In the genomic region with DNA sequence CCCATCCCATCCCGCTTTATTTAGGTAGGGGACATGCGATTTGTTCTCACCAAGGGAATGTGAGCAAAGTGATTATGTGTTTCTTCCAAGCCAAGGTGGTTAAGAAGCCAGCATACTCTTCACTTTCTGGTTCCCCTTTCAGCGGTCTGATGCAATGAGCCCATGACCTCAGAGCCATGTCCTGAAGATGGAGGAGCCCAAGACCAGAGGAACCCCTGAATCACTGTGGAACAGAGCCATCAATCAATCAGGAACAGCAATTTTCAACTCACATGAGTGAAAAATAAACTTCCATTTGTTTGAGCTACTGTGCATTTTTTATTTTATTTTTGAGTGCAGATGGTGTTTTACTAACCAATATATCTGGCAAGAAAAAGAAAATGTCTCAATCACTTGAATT, we compare ENCODE assay signal across 1 cellular context.
A peak's percentile ranks its signal among the peaks of the same experiment; 100 is the strongest.
TF ChIP-seq lines count a peak whose summit lies in the region.

No MANE protein-coding gene starts in this region.

TF ChIP-seq in K562, 482 proteins besides CTCF, POLR2A, EP300 and RAD21 (continued from another document and continues in another):
- TF ChIP-seq HNRNPH1 (optimal IDR thresholded peaks at IDR 0.05; ENCODE audit: low read depth, low read length) (no peak), SMARCE1 (IDR thresholded peaks at IDR 0.05) (no peak), ATF1 (CRISPR knock-in tag; IDR thresholded peaks at IDR 0.05) (no peak), ATF1 (tag; IDR thresholded peaks at IDR 0.05) (no peak), NR1H2 (CRISPR knock-in tag; IDR thresholded peaks at IDR 0.05) (no peak), ZNF23 (CRISPR knock-in tag; IDR thresholded peaks at IDR 0.05) (no peak), POLR2G (IDR thresholded peaks at IDR 0.05; ENCODE audit: low read depth, low read length) (no peak), TBP (optimal IDR thresholded peaks at IDR 0.05; ENCODE audit: low read depth, low read length) (no peak), ZNF717 (CRISPR knock-in tag; IDR thresholded peaks at IDR 0.05) (no peak), TSC22D4 (tag; IDR thresholded peaks at IDR 0.05) (no peak), RFX7 (CRISPR knock-in tag; IDR thresholded peaks at IDR 0.05) (no peak), KAT2B (IDR thresholded peaks at IDR 0.05; ENCODE audit: low read depth, low read length) (no peak), DACH1 (IDR thresholded peaks at IDR 0.05; ENCODE audit: partially characterized antibody) (no peak), CTBP1 (IDR thresholded peaks at IDR 0.05; ENCODE audit: borderline replicate concordance) (peak; percentile 32; the same call in 1 of the 2 replicates), ESRRA (IDR thresholded peaks at IDR 0.05; ENCODE audit: borderline replicate concordance, low read depth) (no peak; the same call in 1 of the 2 replicates), ZNF212 (CRISPR knock-in tag; IDR thresholded peaks at IDR 0.05) (no peak), ERF (CRISPR knock-in tag; IDR thresholded peaks at IDR 0.05) (no peak), RBM34 (IDR thresholded peaks at IDR 0.05; ENCODE audit: borderline replicate concordance, insufficient read depth, low read length) (no peak), EGR1 (conservative IDR thresholded peaks at IDR 0.05) (no peak), ZNF696 (CRISPR knock-in tag; conservative IDR thresholded peaks at IDR 0.05) (no peak), LARP7 (IDR thresholded peaks at IDR 0.05) (no peak), CEBPB (tag; IDR thresholded peaks at IDR 0.05) (peak; percentile 84), MTA3 (IDR thresholded peaks at IDR 0.05; ENCODE audit: borderline replicate concordance) (no peak), TGIF2 (CRISPR knock-in tag; IDR thresholded peaks at IDR 0.05) (no peak), MEIS2 (IDR thresholded peaks at IDR 0.05; ENCODE audit: partially characterized antibody) (peak; percentile 94), SIRT6 (IDR thresholded peaks at IDR 0.05; ENCODE audit: low read depth, low read length) (no peak), ZNF384 (IDR thresholded peaks at IDR 0.05; ENCODE audit: low read depth, low read length) (no peak), HIVEP1 (CRISPR knock-in tag; IDR thresholded peaks at IDR 0.05) (no peak)
- TF ChIP-seq, protein P1, sequence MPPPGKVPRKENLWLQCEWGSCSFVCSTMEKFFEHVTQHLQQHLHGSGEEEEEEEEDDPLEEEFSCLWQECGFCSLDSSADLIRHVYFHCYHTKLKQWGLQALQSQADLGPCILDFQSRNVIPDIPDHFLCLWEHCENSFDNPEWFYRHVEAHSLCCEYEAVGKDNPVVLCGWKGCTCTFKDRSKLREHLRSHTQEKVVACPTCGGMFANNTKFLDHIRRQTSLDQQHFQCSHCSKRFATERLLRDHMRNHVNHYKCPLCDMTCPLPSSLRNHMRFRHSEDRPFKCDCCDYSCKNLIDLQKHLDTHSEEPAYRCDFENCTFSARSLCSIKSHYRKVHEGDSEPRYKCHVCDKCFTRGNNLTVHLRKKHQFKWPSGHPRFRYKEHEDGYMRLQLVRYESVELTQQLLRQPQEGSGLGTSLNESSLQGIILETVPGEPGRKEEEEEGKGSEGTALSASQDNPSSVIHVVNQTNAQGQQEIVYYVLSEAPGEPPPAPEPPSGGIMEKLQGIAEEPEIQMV (tag; conservative IDR thresholded peaks at IDR 0.05; ENCODE audit: low read depth), result no peak
- TF ChIP-seq, protein P2, sequence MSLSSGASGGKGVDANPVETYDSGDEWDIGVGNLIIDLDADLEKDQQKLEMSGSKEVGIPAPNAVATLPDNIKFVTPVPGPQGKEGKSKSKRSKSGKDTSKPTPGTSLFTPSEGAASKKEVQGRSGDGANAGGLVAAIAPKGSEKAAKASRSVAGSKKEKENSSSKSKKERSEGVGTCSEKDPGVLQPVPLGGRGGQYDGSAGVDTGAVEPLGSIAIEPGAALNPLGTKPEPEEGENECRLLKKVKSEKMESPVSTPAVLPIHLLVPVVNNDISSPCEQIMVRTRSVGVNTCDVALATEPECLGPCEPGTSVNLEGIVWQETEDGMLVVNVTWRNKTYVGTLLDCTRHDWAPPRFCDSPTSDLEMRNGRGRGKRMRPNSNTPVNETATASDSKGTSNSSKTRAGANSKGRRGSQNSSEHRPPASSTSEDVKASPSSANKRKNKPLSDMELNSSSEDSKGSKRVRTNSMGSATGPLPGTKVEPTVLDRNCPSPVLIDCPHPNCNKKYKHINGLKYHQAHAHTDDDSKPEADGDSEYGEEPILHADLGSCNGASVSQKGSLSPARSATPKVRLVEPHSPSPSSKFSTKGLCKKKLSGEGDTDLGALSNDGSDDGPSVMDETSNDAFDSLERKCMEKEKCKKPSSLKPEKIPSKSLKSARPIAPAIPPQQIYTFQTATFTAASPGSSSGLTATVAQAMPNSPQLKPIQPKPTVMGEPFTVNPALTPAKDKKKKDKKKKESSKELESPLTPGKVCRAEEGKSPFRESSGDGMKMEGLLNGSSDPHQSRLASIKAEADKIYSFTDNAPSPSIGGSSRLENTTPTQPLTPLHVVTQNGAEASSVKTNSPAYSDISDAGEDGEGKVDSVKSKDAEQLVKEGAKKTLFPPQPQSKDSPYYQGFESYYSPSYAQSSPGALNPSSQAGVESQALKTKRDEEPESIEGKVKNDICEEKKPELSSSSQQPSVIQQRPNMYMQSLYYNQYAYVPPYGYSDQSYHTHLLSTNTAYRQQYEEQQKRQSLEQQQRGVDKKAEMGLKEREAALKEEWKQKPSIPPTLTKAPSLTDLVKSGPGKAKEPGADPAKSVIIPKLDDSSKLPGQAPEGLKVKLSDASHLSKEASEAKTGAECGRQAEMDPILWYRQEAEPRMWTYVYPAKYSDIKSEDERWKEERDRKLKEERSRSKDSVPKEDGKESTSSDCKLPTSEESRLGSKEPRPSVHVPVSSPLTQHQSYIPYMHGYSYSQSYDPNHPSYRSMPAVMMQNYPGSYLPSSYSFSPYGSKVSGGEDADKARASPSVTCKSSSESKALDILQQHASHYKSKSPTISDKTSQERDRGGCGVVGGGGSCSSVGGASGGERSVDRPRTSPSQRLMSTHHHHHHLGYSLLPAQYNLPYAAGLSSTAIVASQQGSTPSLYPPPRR (CRISPR knock-in tag; IDR thresholded peaks at IDR 0.05; ENCODE audit: borderline replicate concordance), result no peak
- TF ChIP-seq, protein P3, sequence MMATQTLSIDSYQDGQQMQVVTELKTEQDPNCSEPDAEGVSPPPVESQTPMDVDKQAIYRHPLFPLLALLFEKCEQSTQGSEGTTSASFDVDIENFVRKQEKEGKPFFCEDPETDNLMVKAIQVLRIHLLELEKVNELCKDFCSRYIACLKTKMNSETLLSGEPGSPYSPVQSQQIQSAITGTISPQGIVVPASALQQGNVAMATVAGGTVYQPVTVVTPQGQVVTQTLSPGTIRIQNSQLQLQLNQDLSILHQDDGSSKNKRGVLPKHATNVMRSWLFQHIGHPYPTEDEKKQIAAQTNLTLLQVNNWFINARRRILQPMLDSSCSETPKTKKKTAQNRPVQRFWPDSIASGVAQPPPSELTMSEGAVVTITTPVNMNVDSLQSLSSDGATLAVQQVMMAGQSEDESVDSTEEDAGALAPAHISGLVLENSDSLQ (IDR thresholded peaks at IDR 0.05), result peak; percentile 87
- TF ChIP-seq, protein P4, sequence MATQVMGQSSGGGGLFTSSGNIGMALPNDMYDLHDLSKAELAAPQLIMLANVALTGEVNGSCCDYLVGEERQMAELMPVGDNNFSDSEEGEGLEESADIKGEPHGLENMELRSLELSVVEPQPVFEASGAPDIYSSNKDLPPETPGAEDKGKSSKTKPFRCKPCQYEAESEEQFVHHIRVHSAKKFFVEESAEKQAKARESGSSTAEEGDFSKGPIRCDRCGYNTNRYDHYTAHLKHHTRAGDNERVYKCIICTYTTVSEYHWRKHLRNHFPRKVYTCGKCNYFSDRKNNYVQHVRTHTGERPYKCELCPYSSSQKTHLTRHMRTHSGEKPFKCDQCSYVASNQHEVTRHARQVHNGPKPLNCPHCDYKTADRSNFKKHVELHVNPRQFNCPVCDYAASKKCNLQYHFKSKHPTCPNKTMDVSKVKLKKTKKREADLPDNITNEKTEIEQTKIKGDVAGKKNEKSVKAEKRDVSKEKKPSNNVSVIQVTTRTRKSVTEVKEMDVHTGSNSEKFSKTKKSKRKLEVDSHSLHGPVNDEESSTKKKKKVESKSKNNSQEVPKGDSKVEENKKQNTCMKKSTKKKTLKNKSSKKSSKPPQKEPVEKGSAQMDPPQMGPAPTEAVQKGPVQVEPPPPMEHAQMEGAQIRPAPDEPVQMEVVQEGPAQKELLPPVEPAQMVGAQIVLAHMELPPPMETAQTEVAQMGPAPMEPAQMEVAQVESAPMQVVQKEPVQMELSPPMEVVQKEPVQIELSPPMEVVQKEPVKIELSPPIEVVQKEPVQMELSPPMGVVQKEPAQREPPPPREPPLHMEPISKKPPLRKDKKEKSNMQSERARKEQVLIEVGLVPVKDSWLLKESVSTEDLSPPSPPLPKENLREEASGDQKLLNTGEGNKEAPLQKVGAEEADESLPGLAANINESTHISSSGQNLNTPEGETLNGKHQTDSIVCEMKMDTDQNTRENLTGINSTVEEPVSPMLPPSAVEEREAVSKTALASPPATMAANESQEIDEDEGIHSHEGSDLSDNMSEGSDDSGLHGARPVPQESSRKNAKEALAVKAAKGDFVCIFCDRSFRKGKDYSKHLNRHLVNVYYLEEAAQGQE (CRISPR knock-in tag; IDR thresholded peaks at IDR 0.05; ENCODE audit: low read depth), result no peak
- TF ChIP-seq, protein P5, sequence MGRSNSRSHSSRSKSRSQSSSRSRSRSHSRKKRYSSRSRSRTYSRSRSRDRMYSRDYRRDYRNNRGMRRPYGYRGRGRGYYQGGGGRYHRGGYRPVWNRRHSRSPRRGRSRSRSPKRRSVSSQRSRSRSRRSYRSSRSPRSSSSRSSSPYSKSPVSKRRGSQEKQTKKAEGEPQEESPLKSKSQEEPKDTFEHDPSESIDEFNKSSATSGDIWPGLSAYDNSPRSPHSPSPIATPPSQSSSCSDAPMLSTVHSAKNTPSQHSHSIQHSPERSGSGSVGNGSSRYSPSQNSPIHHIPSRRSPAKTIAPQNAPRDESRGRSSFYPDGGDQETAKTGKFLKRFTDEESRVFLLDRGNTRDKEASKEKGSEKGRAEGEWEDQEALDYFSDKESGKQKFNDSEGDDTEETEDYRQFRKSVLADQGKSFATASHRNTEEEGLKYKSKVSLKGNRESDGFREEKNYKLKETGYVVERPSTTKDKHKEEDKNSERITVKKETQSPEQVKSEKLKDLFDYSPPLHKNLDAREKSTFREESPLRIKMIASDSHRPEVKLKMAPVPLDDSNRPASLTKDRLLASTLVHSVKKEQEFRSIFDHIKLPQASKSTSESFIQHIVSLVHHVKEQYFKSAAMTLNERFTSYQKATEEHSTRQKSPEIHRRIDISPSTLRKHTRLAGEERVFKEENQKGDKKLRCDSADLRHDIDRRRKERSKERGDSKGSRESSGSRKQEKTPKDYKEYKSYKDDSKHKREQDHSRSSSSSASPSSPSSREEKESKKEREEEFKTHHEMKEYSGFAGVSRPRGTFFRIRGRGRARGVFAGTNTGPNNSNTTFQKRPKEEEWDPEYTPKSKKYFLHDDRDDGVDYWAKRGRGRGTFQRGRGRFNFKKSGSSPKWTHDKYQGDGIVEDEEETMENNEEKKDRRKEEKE (IDR thresholded peaks at IDR 0.05; ENCODE audit: borderline replicate concordance in 1 of 2, control insufficient read depth in 1 of 2, low read depth in 2 of 2, low read length in 1 of 2), result no peak
- TF ChIP-seq, protein P6, sequence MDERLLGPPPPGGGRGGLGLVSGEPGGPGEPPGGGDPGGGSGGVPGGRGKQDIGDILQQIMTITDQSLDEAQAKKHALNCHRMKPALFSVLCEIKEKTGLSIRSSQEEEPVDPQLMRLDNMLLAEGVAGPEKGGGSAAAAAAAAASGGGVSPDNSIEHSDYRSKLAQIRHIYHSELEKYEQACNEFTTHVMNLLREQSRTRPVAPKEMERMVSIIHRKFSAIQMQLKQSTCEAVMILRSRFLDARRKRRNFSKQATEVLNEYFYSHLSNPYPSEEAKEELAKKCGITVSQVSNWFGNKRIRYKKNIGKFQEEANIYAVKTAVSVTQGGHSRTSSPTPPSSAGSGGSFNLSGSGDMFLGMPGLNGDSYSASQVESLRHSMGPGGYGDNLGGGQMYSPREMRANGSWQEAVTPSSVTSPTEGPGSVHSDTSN (CRISPR knock-in tag; IDR thresholded peaks at IDR 0.05; ENCODE audit: low read depth), result no peak
- TF ChIP-seq, protein P6 (tag; conservative IDR thresholded peaks at IDR 0.05; ENCODE audit: low read depth), result peak; percentile 87
- TF ChIP-seq, protein P7, sequence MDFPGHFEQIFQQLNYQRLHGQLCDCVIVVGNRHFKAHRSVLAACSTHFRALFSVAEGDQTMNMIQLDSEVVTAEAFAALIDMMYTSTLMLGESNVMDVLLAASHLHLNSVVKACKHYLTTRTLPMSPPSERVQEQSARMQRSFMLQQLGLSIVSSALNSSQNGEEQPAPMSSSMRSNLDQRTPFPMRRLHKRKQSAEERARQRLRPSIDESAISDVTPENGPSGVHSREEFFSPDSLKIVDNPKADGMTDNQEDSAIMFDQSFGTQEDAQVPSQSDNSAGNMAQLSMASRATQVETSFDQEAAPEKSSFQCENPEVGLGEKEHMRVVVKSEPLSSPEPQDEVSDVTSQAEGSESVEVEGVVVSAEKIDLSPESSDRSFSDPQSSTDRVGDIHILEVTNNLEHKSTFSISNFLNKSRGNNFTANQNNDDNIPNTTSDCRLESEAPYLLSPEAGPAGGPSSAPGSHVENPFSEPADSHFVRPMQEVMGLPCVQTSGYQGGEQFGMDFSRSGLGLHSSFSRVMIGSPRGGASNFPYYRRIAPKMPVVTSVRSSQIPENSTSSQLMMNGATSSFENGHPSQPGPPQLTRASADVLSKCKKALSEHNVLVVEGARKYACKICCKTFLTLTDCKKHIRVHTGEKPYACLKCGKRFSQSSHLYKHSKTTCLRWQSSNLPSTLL (IDR thresholded peaks at IDR 0.05), result no peak
